Comparison of ENCODE assay signal across 7 cellular contexts in the genomic region with DNA sequence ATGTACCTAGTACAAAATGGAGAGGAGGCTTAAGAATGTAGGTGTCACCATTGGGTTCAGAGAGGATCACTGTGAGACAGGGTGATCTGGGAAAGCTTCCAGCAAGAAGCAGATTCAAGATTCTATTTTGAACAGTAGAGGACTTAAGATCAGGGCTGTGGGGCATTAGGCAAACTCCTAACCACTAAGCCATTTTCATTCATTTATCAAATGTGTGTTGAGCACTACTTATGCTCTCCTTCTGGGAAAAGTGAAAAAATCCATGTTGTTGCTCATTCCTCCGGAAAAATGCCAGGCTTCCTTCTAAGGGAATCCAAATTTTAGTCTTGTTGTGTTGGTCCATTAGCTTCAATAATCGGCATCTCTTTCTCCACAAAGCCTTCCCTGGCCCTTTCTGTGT.
"Had no signal": no experiment of that assay in that cellular context is flagged by ENCODE, and none has a peak within 500 bp of the region (broad histone marks: within the 10 kb centered on the region; RNA-seq: fewer than 3 reads in every experiment).

No MANE protein-coding gene starts in this region.

- H3K9ac ChIP-seq: GM23248 had no signal

- H3K36me3 ChIP-seq: HAP-1 had no signal

- H3K9me3 Mint-ChIP-seq: HFFc6 had no signal

- H2AFZ ChIP-seq: GM23248 had no signal

- H3K4me3 ChIP-seq: GM23248, HAP-1 had no signal

- H3K9me3 ChIP-seq: HAP-1 had no signal

- H3K4me1 ChIP-seq: HAP-1 had no signal

- ATAC-seq: HCT116 had no signal

- H3K4me3 Mint-ChIP-seq: HFFc6, IgD-negative memory B cell had no signal

- DNase-seq: GM23248, GOT3, H7, HFFc6 had no signal

- H3K27ac Mint-ChIP-seq: HFFc6, IgD-negative memory B cell had no signal

- H3K27ac ChIP-seq: GM23248 had no signal
